31 cellular contexts compared by ENCODE assay signal in the genomic region with DNA sequence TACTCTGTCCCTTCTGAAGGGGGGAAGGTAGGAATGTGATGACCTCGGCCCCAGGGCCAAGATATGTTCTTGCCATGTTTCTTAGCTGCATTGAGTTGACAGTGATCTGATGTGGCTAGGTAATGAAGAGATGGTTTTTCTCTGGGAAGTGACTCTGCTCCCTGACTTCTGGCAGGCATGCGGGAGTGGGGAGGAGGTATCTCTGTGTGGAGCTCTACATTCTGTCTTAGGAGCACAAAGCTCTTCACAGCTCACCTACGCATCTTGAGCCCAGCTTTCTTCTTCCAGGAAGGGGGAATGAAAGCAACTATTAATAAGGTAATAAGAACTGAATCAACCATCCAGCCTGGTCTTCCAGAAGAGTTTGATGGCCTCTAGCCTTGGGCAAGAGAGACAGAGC.
"Had no signal": no experiment of that assay in that cellular context is flagged by ENCODE, and none has a peak within 500 bp of the region (broad histone marks: within the 10 kb centered on the region; RNA-seq: fewer than 3 reads in every experiment).

No MANE protein-coding gene starts in this region.

- H3K36me3 ChIP-seq: breast epithelium, cardiac muscle cell, esophagus squamous epithelium, gastroesophageal sphincter, WERI-Rb-1 had no signal

- H3K4me1 ChIP-seq: breast epithelium, gastroesophageal sphincter had no signal

- H3K9me3 Mint-ChIP-seq: activated B cell treated with CpG ODN at 0.5 μM for 24 hours; activated CD8-positive, alpha-beta T cell treated with anti-CD3 and anti-CD28 coated beads for 36 hours; central memory CD8-positive, alpha-beta T cell; dendritic cell treated with granulocyte-macrophage colony-stimulating factor and Interleukin-4, amounts not matched to agents 40 ng/mL and 50 ng/mL, for 4 days; effector memory CD8-positive, alpha-beta T cell; T-helper 2 cell treated with Interferon-gamma antibody and Interleukin-4, amounts not matched to agents 5 μg/mL and 100 μg/mL, for 36 hours had no signal

- H3K4me3 Mint-ChIP-seq: activated B cell treated with CpG ODN at 0.5 μM for 24 hours; activated CD8-positive, alpha-beta T cell treated with anti-CD3 and anti-CD28 coated beads for 36 hours; activated naive CD8-positive, alpha-beta T cell; activated T-cell treated with anti-CD3 and anti-CD28 coated beads, Interleukin-2, amount 50 U/mL, for 4 hours; activated T-helper 17 cell treated with anti-CD3 and anti-CD28 coated beads, Interleukin-2, amount 50 U/mL, for 72 hours; brain; central memory CD8-positive, alpha-beta T cell; dendritic cell treated with granulocyte-macrophage colony-stimulating factor and Interleukin-4, amounts not matched to agents 40 ng/mL and 50 ng/mL, for 4 days; effector memory CD8-positive, alpha-beta T cell; T-helper 17 cell; T-helper 2 cell treated with Interferon-gamma antibody and Interleukin-4, amounts not matched to agents 5 μg/mL and 100 μg/mL, for 36 hours had no signal

- H3K9me3 ChIP-seq: breast epithelium, esophagus squamous epithelium had no signal

- H3K27ac ChIP-seq: breast epithelium, cardiac muscle cell, coronary artery, epithelial cell of prostate, esophagus squamous epithelium, gastroesophageal sphincter, WERI-Rb-1 had no signal

- H3K4me1 Mint-ChIP-seq: activated B cell treated with CpG ODN at 0.5 μM for 24 hours; activated T-helper 17 cell treated with anti-CD3 and anti-CD28 coated beads, Interleukin-2, amount 50 U/mL, for 72 hours; central memory CD8-positive, alpha-beta T cell had no signal

- H3K36me3 Mint-ChIP-seq: activated naive CD8-positive, alpha-beta T cell had no signal

- DNase-seq: activated B cell treated with CpG ODN at 0.5 μM for 24 hours; activated CD4-positive, alpha-beta T cell treated with anti-CD3 and anti-CD28 coated beads for 48 hours; activated CD4-positive, alpha-beta T cell treated with anti-CD3 and anti-CD28 coated beads, Interleukin-2, amount 50 U/mL, for 1 hour; activated CD4-positive, alpha-beta T cell treated with anti-CD3 and anti-CD28 coated beads, Interleukin-2, amount 50 U/mL, for 48 hours; activated CD8-positive, alpha-beta memory T cell treated with anti-CD3 and anti-CD28 coated beads for 24 hours; activated CD8-positive, alpha-beta T cell treated with anti-CD3 and anti-CD28 coated beads for 36 hours; activated effector memory CD4-positive, alpha-beta T cell treated with Interleukin-2 at 50 U/mL for 16 hours; activated gamma-delta T cell treated with Interleukin-2 at 50 U/mL for 16 hours; activated naive CD4-positive, alpha-beta T cell treated with anti-CD3 and anti-CD28 coated beads, Interleukin-2, amount 50 U/mL, for 16 hours; activated naive CD4-positive, alpha-beta T cell treated with Interleukin-2 at 50 U/mL for 16 hours; activated T-cell treated with anti-CD3 and anti-CD28 coated beads, Interleukin-2, amount 50 U/mL, for 4 hours; amniotic stem cell; dorsolateral prefrontal cortex; effector memory CD8-positive, alpha-beta T cell; esophagus squamous epithelium; foreskin melanocyte; T-helper 1 cell; T-helper 17 cell; T1000; WERI-Rb-1 had no signal

- H3K27ac Mint-ChIP-seq: activated B cell treated with CpG ODN at 0.5 μM for 24 hours; activated CD8-positive, alpha-beta T cell treated with anti-CD3 and anti-CD28 coated beads for 36 hours; activated naive CD8-positive, alpha-beta T cell; activated T-helper 17 cell treated with anti-CD3 and anti-CD28 coated beads, Interleukin-2, amount 50 U/mL, for 72 hours; brain; dendritic cell treated with granulocyte-macrophage colony-stimulating factor and Interleukin-4, amounts not matched to agents 40 ng/mL and 50 ng/mL, for 4 days; effector memory CD8-positive, alpha-beta T cell; T-helper 17 cell; T-helper 2 cell treated with Interferon-gamma antibody and Interleukin-4, amounts not matched to agents 5 μg/mL and 100 μg/mL, for 36 hours had no signal

- H3K4me3 ChIP-seq: breast epithelium, cardiac muscle cell, coronary artery, dorsolateral prefrontal cortex, esophagus squamous epithelium, gastroesophageal sphincter had no signal

- H3K27me3 ChIP-seq: breast epithelium, dorsolateral prefrontal cortex had no signal
